Comparison of ENCODE assay signal across 10 cellular contexts in genomic region chr16:50160495-50161164, GRCh38. TPM values are rescaled to one million over a fixed set of nuclear protein-coding genes. Genes with fewer than 3 reads are reported as not detected.
A peak's percentile ranks its signal among the peaks of the same experiment; 100 is the strongest.
DNase-seq lines count a peak whose midpoint lies in the region; ATAC-seq and TF ChIP-seq lines count a peak whose summit lies in the region.
"Had no signal": no experiment of that assay in that cellular context is flagged by ENCODE, and none has a peak within 500 bp of the region (broad histone marks: within the 10 kb centered on the region; RNA-seq: fewer than 3 reads in every experiment).

No MANE protein-coding gene starts in this region.

- peak overlapping the region; percentile 12 to 68 for H3K27ac ChIP-seq in testis
- H3K27ac ChIP-seq: colonic mucosa had no signal

- ATAC-seq in activated T-helper 17 cell treated with anti-CD3 and anti-CD28 coated beads, Interleukin-2, amount 50 U/mL, for 72 hours (replicated peaks) = peak; percentile 96
- ATAC-seq in GM21786 (IDR thresholded peaks at IDR 0.05; ENCODE audit: unreplicated experiment) (no peak), HG03469 (IDR thresholded peaks at IDR 0.05; ENCODE audit: unreplicated experiment) (no peak)

- no peaks in the 10 kb centered on the region for H3K27me3 ChIP-seq in testis
- H3K27me3 ChIP-seq: colonic mucosa had no signal

- 58 to 62% methylated on average over 4 of the region's 4 CpGs for WGBS in testis, 2 donors

- no peaks in the 10 kb centered on the region for H3K9me3 ChIP-seq in testis
- H3K9me3 ChIP-seq: colonic mucosa had no signal

- H3K9me3 Mint-ChIP-seq in activated naive CD4-positive, alpha-beta T cell treated with anti-CD3 and anti-CD28 coated beads for 36 hours = no peaks in the 10 kb centered on the region
- H3K9me3 Mint-ChIP-seq in activated T-helper 17 cell treated with anti-CD3 and anti-CD28 coated beads, Interleukin-2, amount 50 U/mL, for 72 hours = no peaks in the 10 kb centered on the region

- no peak for DNase-seq in activated naive CD4-positive, alpha-beta T cell treated with anti-CD3 and anti-CD28 coated beads for 36 hours
- no peak for DNase-seq in activated naive CD4-positive, alpha-beta T cell (lab: John Stamatoyannopoulos, UW)
- DNase-seq in hepatic stellate cell (ENCODE audit: low spot score) = peak; percentile 67
- no peak for DNase-seq in testis
- no peak for DNase-seq in NCI-H1048 (lab: John Stamatoyannopoulos, UW)
- DNase-seq: colonic mucosa, NCI-H510A had no signal

- peak overlapping the region; percentile 36 for H3K4me3 Mint-ChIP-seq in activated naive CD4-positive, alpha-beta T cell treated with anti-CD3 and anti-CD28 coated beads for 36 hours
- H3K4me3 Mint-ChIP-seq in activated T-helper 17 cell treated with anti-CD3 and anti-CD28 coated beads, Interleukin-2, amount 50 U/mL, for 72 hours = peak overlapping the region; percentile 61

- H3K4me3 ChIP-seq in testis = no peak overlapping the region
- H3K4me3 ChIP-seq: colonic mucosa had no signal

- CTCF ChIA-PET in activated naive CD4-positive, alpha-beta T cell treated with anti-CD3 and anti-CD28 coated beads for 36 hours (lab: Charles Lee) = interaction anchor here (0.6 to 1.3 kb wide), 4 partner anchors 15 to 53 kb away, joined by 3 to 4 read pairs (median 3); no protein-coding TSS in a partner anchor

- H3K4me1 Mint-ChIP-seq in activated naive CD4-positive, alpha-beta T cell treated with anti-CD3 and anti-CD28 coated beads for 36 hours (ENCODE audit: low read depth) = peaks cover 74% of the 10 kb centered on the region
- peaks cover 40% of the 10 kb centered on the region for H3K4me1 Mint-ChIP-seq in activated T-helper 17 cell treated with anti-CD3 and anti-CD28 coated beads, Interleukin-2, amount 50 U/mL, for 72 hours

- no peaks in the 10 kb centered on the region for H3K27me3 Mint-ChIP-seq in activated naive CD4-positive, alpha-beta T cell treated with anti-CD3 and anti-CD28 coated beads for 36 hours (ENCODE audit: low read depth)
- H3K27me3 Mint-ChIP-seq in activated T-helper 17 cell treated with anti-CD3 and anti-CD28 coated beads, Interleukin-2, amount 50 U/mL, for 72 hours = no peaks in the 10 kb centered on the region

- H3K4me1 ChIP-seq in testis = peaks cover 9% of the 10 kb centered on the region
- H3K4me1 ChIP-seq: colonic mucosa had no signal

- TF ChIP-seq CTCF in testis (IDR thresholded peaks at IDR 0.05) = no peak

- no peak for TF ChIP-seq POLR2A in testis (IDR thresholded peaks at IDR 0.05)

- H3K36me3 Mint-ChIP-seq in activated naive CD4-positive, alpha-beta T cell treated with anti-CD3 and anti-CD28 coated beads for 36 hours (ENCODE audit: low read depth) = peaks cover 8% of the 10 kb centered on the region
- H3K36me3 Mint-ChIP-seq in activated T-helper 17 cell treated with anti-CD3 and anti-CD28 coated beads, Interleukin-2, amount 50 U/mL, for 72 hours (ENCODE audit: low read depth) = peaks cover 33% of the 10 kb centered on the region

- intact Hi-C loops in activated naive CD4-positive, alpha-beta T cell treated with anti-CD3 and anti-CD28 coated beads for 36 hours (cut with micrococcal nuclease) = loop anchor here (1.0 kb wide), 3 partner anchors 8 to 38 kb away; no protein-coding TSS in a partner anchor
- intact Hi-C loops in testis (cut with DNase I; ENCODE audit: low total_unique reads) = no loop called here

- H3K27ac Mint-ChIP-seq in activated naive CD4-positive, alpha-beta T cell treated with anti-CD3 and anti-CD28 coated beads for 36 hours = peak overlapping the region; percentile 83
- peak overlapping the region; percentile 62 for H3K27ac Mint-ChIP-seq in activated T-helper 17 cell treated with anti-CD3 and anti-CD28 coated beads, Interleukin-2, amount 50 U/mL, for 72 hours

- H3K36me3 ChIP-seq in testis (ENCODE audit: low read depth, missing control alignments) = no peaks in the 10 kb centered on the region
- H3K36me3 ChIP-seq: colonic mucosa had no signal

RNA-seq across cellular contexts. Expression of gene TENT4B, which starts 7.5 kb away (rescaled TPM):
- 10 to 100 TPM; 17.9 to 18.4 TPM for total RNA-seq in activated naive CD4-positive, alpha-beta T cell treated with anti-CD3 and anti-CD28 coated beads for 36 hours
- 10 to 100 TPM; 16.3 to 31.5 TPM for total RNA-seq in activated T-helper 17 cell treated with anti-CD3 and anti-CD28 coated beads, Interleukin-2, amount 50 U/mL, for 72 hours
- total RNA-seq in testis = 10 to 100 TPM; 27.5 to 37.6 TPM
- polyA plus RNA-seq in testis (ENCODE audit: insufficient read depth, low read depth, low replicate concordance) = 56.6 TPM
